ENCODE assay signal across 8 cellular contexts in genomic region chr9:109440797-109441287, GRCh38. TPM values are rescaled to one million over a fixed set of nuclear protein-coding genes. Genes with fewer than 3 reads are reported as not detected.
DNase-seq lines count a peak whose midpoint lies in the region; ATAC-seq and TF ChIP-seq lines count a peak whose summit lies in the region.

No MANE protein-coding gene starts in this region.

- DNase-seq in ACHN (peak; percentile 81), NCI-H1092 treated with DMSO at 0.1 percent for 48 hours (lab: John Stamatoyannopoulos, UW) (peak; percentile 49), inferior parietal cortex (ENCODE audit: extremely low spot score) (peak; percentile 76)
- DNase-seq in stimulated activated CD4-positive, alpha-beta T cell treated with anti-CD3 and anti-CD28 coated beads, Interleukin-2, amount 100 ng/mL, for 24 hours: peak; percentile 43 to 46

- peaks cover 13% of the 10 kb centered on the region for H3K4me1 Mint-ChIP-seq in brain

- peak; percentile 98 for ATAC-seq in GM18502 (IDR thresholded peaks at IDR 0.05; ENCODE audit: poor library complexity, unreplicated experiment)
- peak; percentile 94 for ATAC-seq in HG02870 (IDR thresholded peaks at IDR 0.05; ENCODE audit: unreplicated experiment)
- ATAC-seq in SK-N-SH treated with all-trans-retinoic acid at 6 μM for 48 hours: peak; percentile 98

- H3K9me3 Mint-ChIP-seq in brain: no peaks in the 10 kb centered on the region

- peak overlapping the region in 2 of 5 experiments; percentile 7 to 54 for H3K27ac Mint-ChIP-seq in brain

- TF ChIP-seq CTCF in brain (conservative IDR thresholded peaks at IDR 0.05): peak; percentile 69 to 77

- H3K36me3 Mint-ChIP-seq in brain: no peaks in the 10 kb centered on the region

- H3K27me3 Mint-ChIP-seq in brain: peaks cover 19% of the 10 kb centered on the region

- in situ Hi-C loops in ACHN (cut with HindIII; ENCODE audit: low pct_ligation_motif_present, low pct_unique_long_range_greater_than_20kb, low sequenced_read_pairs): no loop called here

- H3K4me3 Mint-ChIP-seq in brain: peak overlapping the region in 2 of 5 experiments; percentile 12 to 34

TF ChIP-seq in SK-N-SH treated with all-trans-retinoic acid at 6 μM for 48 hours, 23 proteins besides CTCF, POLR2A, EP300 and RAD21:
- TF ChIP-seq ZNF565 (CRISPR knock-in tag; conservative IDR thresholded peaks at IDR 0.05; ENCODE audit: low read depth) (no peak), ARNTL (CRISPR knock-in tag; IDR thresholded peaks at IDR 0.05; ENCODE audit: borderline replicate concordance, low read depth) (no peak), POU6F1 (CRISPR knock-in tag; IDR thresholded peaks at IDR 0.05; ENCODE audit: borderline replicate concordance, low read depth) (no peak), TOX (CRISPR knock-in tag; IDR thresholded peaks at IDR 0.05; ENCODE audit: borderline replicate concordance) (no peak)

RNA-seq across cellular contexts. Expression of gene PTPN3, which starts 57.3 kb away (rescaled TPM):
- 8.2 TPM for polyA plus RNA-seq in brain (ENCODE audit: insufficient read depth, low read depth, low replicate concordance)

Comparison
In these comparisons a context has a peak if more than half of its experiments do, and no peak if none do; other contexts are left out.
1. Peak in every context shown above with its lines: DNase-seq and ATAC-seq.